Comparison of ENCODE assay signal across 1 cellular context in genomic region chr14:102948698-102949061, GRCh38.
TF ChIP-seq lines count a peak whose summit lies in the region.

No MANE protein-coding gene starts in this region.

TF ChIP-seq in IMR-90, 13 proteins besides CTCF, POLR2A, EP300 and RAD21:
- TF ChIP-seq CEBPB (IDR thresholded peaks at IDR 0.05; ENCODE audit: low read depth, low read length) (no peak), MAZ (IDR thresholded peaks at IDR 0.05; ENCODE audit: borderline replicate concordance, low read depth, low read length) (no peak)
